ENCODE assay signal across 24 cellular contexts in the genomic region with DNA sequence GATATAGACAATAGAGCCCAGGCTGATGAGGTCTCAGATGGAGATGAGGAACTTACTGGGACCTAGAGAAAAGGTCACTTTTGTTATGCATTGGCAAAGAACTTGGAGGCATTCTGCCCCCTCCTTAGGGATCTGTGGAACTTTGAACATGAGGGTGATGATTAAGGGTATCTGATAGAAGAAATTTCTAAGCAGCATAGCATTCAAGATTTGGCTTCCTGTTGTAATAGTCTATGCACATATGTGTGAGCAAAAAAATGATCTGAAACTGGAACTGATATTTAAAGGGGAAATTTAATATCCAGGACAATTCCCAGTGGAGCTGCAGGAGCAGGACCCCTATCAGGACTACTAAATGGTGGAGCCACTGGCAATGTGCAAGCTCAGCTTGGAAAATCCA.
"Had no signal": no experiment of that assay in that cellular context is flagged by ENCODE, and none has a peak within 500 bp of the region (broad histone marks: within the 10 kb centered on the region; RNA-seq: fewer than 3 reads in every experiment).

No MANE protein-coding gene starts in this region.

- H3K27ac Mint-ChIP-seq: activated CD8-positive, alpha-beta T cell treated with anti-CD3 and anti-CD28 coated beads for 36 hours; activated naive CD8-positive, alpha-beta T cell treated with anti-CD3 and anti-CD28 coated beads, Interleukin-2, amount 10 ng/mL, durations not matched to agents 7 days and 5 days had no signal

- ATAC-seq: activated CD4-positive, CD25-positive, alpha-beta regulatory T cell treated with anti-CD3 and anti-CD28 coated beads, Interleukin-2, amount 50 U/mL, for 24 hours; activated CD8-positive, alpha-beta T cell treated with anti-CD3 and anti-CD28 coated beads for 36 hours; Panc1; Right ventricle myocardium inferior had no signal

- H3K4me3 ChIP-seq: adrenal gland, SK-N-MC had no signal

- H3K36me3 ChIP-seq: adrenal gland had no signal

- H3K4me3 Mint-ChIP-seq: activated CD8-positive, alpha-beta T cell treated with anti-CD3 and anti-CD28 coated beads for 36 hours; activated naive CD8-positive, alpha-beta T cell treated with anti-CD3 and anti-CD28 coated beads, Interleukin-2, amount 10 ng/mL, durations not matched to agents 7 days and 5 days had no signal

- H3K27me3 Mint-ChIP-seq: activated CD8-positive, alpha-beta T cell treated with anti-CD3 and anti-CD28 coated beads for 36 hours; activated naive CD8-positive, alpha-beta T cell treated with anti-CD3 and anti-CD28 coated beads, Interleukin-2, amount 10 ng/mL, durations not matched to agents 7 days and 5 days had no signal

- H3K27ac ChIP-seq: adrenal gland, SK-N-MC, VCaP had no signal

- H3K9me3 ChIP-seq: adrenal gland had no signal

- H3K36me3 Mint-ChIP-seq: activated naive CD8-positive, alpha-beta T cell treated with anti-CD3 and anti-CD28 coated beads, Interleukin-2, amount 10 ng/mL, durations not matched to agents 7 days and 5 days had no signal

- DNase-seq: activated CD4-positive, alpha-beta T cell treated with anti-CD3 and anti-CD28 coated beads for 4 hours; activated CD8-positive, alpha-beta memory T cell treated with anti-CD3 and anti-CD28 coated beads, Interleukin-2, amount 50 U/mL, for 48 hours; activated CD8-positive, alpha-beta T cell treated with anti-CD3 and anti-CD28 coated beads for 36 hours; activated naive CD4-positive, alpha-beta T cell treated with anti-CD3 and anti-CD28 coated beads, Interleukin-2, amount 50 U/mL, for 16 hours; activated naive CD8-positive, alpha-beta T cell treated with anti-CD3 and anti-CD28 coated beads, Interleukin-2, amount 10 ng/mL, durations not matched to agents 7 days and 5 days; activated T-cell treated with anti-CD3 and anti-CD28 coated beads, Interleukin-2, amount 50 U/mL, for 1 hour; adrenal gland; anterior cingulate cortex; caudate nucleus; Kasumi-1; NCI-H1048; NCI-H146; NCI-H187 treated with DMSO at 0.1 percent for 48 hours; NCI-H2081 treated with DMSO at 0.1 percent for 48 hours; NCI-H446; NCI-H524; OCI-M1; RPMI8226; T-helper 1 cell had no signal

- H3K9me3 Mint-ChIP-seq: activated CD8-positive, alpha-beta T cell treated with anti-CD3 and anti-CD28 coated beads for 36 hours; activated naive CD8-positive, alpha-beta T cell treated with anti-CD3 and anti-CD28 coated beads, Interleukin-2, amount 10 ng/mL, durations not matched to agents 7 days and 5 days had no signal

- H3K27me3 ChIP-seq: adrenal gland had no signal
